8 cellular contexts compared by ENCODE assay signal in the genomic region with DNA sequence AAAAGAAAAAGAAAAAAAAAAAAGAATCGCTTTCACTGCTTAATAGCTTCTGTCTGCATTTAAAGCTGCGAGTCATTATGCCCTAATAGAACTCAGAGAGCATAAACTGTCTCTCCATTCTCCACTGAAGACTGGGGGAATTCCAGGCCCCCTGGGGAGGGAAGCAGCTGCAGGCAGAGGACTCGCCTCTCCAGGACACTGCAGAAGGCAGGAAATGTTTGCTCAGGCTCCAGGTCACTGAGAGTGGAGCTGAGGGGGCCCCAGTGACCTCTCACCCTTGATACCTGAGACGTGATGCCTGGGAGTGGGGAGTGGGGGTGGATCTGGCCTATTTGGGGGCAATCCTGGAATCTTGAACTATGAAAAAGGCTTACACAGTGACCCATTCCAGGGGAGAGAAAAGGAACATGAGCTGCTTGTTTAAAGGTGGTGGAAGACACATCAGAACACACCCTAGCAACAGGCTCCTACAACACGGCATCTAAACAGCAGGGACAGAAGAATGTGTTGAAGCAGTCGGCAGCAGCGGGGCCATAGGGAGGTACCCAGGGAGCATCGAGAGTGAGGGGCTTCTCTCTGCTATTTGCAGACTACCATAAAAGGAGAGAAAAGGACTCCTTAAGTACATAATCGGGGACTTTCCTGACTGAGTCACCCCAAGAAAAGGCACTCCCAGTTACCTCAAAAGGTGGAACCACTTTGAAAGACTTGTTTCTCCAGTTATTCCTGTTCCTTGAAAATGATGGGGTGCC. TPM values are rescaled to one million over a fixed set of nuclear protein-coding genes. Genes with fewer than 3 reads are reported as not detected.
DNase-seq lines count a peak whose midpoint lies in the region; TF ChIP-seq lines count a peak whose summit lies in the region.
"Not testable (repeated sequence)": the region's sequence is repeated elsewhere in the genome, so short reads cannot be mapped to it uniquely, and the experiment has no call there.

No MANE protein-coding gene starts in this region.

- not testable (repeated sequence) for H4K20me1 ChIP-seq in smooth muscle cell (ENCODE audit: low read depth)

- not testable (repeated sequence) for TF ChIP-seq CTCF in Caco-2 (IDR thresholded peaks at IDR 0.05; ENCODE audit: insufficient read depth in 1 of 2, low read depth in 1 of 2, low read length in 1 of 2, severe bottlenecking in 1 of 2, unreplicated experiment in 1 of 2); HEK293 (tag by site-specific recombination; IDR thresholded peaks at IDR 0.05); chondrocyte (IDR thresholded peaks at IDR 0.05); glutamatergic neuron (IDR thresholded peaks at IDR 0.05; ENCODE audit: partially characterized antibody, unreplicated experiment); smooth muscle cell (IDR thresholded peaks at IDR 0.05; ENCODE audit: borderline replicate concordance, insufficient read depth, poor library complexity, severe bottlenecking)

- H3K36me3 ChIP-seq in Caco-2 (ENCODE audit: control insufficient read depth, insufficient read depth, low read length); HEK293 (ENCODE audit: control insufficient read depth in 2 of 2, insufficient read depth in 1 of 2, low read length in 2 of 2); mesodermal cell (ENCODE audit: control insufficient read depth, insufficient read depth, low read length); smooth muscle cell (ENCODE audit: low read depth): not testable (repeated sequence)

- not testable (repeated sequence) for H3K4me3 ChIP-seq in Caco-2 (ENCODE audit: low read depth, low read length); HEK293 (ENCODE audit: low read depth, low read length); mesodermal cell (ENCODE audit: extremely low read depth, insufficient read depth, low read length, poor library complexity, severe bottlenecking); smooth muscle cell

- H3K27ac Mint-ChIP-seq in Caco-2 (ENCODE audit: unreplicated experiment): peak overlapping the region; percentile 97
- peak overlapping the region; percentile 88 for H3K27ac Mint-ChIP-seq in chondrocyte (ENCODE audit: unreplicated experiment)
- peak overlapping the region; percentile 4 for H3K27ac Mint-ChIP-seq in glutamatergic neuron (ENCODE audit: unreplicated experiment)

- CTCF ChIA-PET in Caco-2 (lab: Charles Lee): not testable (repeated sequence)
- CTCF ChIA-PET in HEK293 (lab: Yijun Ruan, JAX): interaction anchor here (0.6 to 0.7 kb wide), 3 partner anchors 348 to 977 kb away, joined by 3 to 5 read pairs (median 5); no protein-coding TSS in a partner anchor

- POLR2A ChIA-PET in Caco-2 (lab: Charles Lee): interaction anchor here (0.6 kb wide), 1 partner anchor 25 kb away, joined by 3 read pairs; no protein-coding TSS in a partner anchor
- POLR2A ChIA-PET in HEK293 (lab: Yijun Ruan, JAX): interaction anchor here (0.6 kb wide), 1 partner anchor 96 kb away, joined by 3 read pairs; no protein-coding TSS in a partner anchor

- not testable (repeated sequence) for H3K27me3 Mint-ChIP-seq in Caco-2 (ENCODE audit: insufficient read depth, unreplicated experiment); chondrocyte (ENCODE audit: low read depth); glutamatergic neuron (ENCODE audit: unreplicated experiment)

- H3K4me1 Mint-ChIP-seq in Caco-2 (ENCODE audit: low read depth, unreplicated experiment): not testable (repeated sequence)
- H3K4me1 Mint-ChIP-seq in chondrocyte (ENCODE audit: low read depth) (peaks cover 55% of the 10 kb centered on the region), glutamatergic neuron (ENCODE audit: low read depth, unreplicated experiment) (peaks cover 12% of the 10 kb centered on the region)

- not testable (repeated sequence) for H3K4me1 ChIP-seq in Caco-2; HEK293 (ENCODE audit: control insufficient read depth, insufficient read depth, low read length)
- H3K4me1 ChIP-seq in mesodermal cell (ENCODE audit: control insufficient read depth, insufficient read depth, low read length, poor library complexity, severe bottlenecking): peaks cover 25% of the 10 kb centered on the region
- peaks cover 11% of the 10 kb centered on the region for H3K4me1 ChIP-seq in smooth muscle cell (ENCODE audit: low read depth)

- H3K27me3 ChIP-seq in Caco-2 (replicated peaks; ENCODE audit: control insufficient read depth, insufficient read depth, low read length); smooth muscle cell (ENCODE audit: low read depth): not testable (repeated sequence)

- intact Hi-C loops in Caco-2 (cut with micrococcal nuclease; ENCODE audit: unreplicated experiment): not testable (repeated sequence)

- not testable (repeated sequence) for H3K9me3 Mint-ChIP-seq in Caco-2 (ENCODE audit: unreplicated experiment); chondrocyte (ENCODE audit: low read depth); glutamatergic neuron (ENCODE audit: unreplicated experiment)

- H3K79me2 ChIP-seq in smooth muscle cell (ENCODE audit: low read depth): peaks cover 17% of the 10 kb centered on the region

- WGBS in mesodermal cell (ENCODE audit: insufficient coverage in 2 of 2), 2 experiments: 0 to 20% methylated on average over 1 of the region's 9 CpGs
- 41% methylated on average over 9 of the region's 9 CpGs for WGBS in smooth muscle cell (ENCODE audit: low lambda C conversion rate)

- peak overlapping the region; percentile 88 for H3K9ac ChIP-seq in smooth muscle cell (ENCODE audit: low read depth)

- not testable (repeated sequence) for H3K36me3 Mint-ChIP-seq in Caco-2 (ENCODE audit: insufficient read depth, unreplicated experiment); chondrocyte (ENCODE audit: low read depth); glutamatergic neuron (ENCODE audit: unreplicated experiment)

- not testable (repeated sequence) for BruUV-seq in Caco-2 (replicated peaks; lab: Mats Ljungman, UMichigan)

- not testable (repeated sequence) for H3K9me3 ChIP-seq in Caco-2; HEK293 (ENCODE audit: control insufficient read depth, insufficient read depth, low read depth, low read length); mesodermal cell (ENCODE audit: control insufficient read depth, low read length); smooth muscle cell (replicated peaks; ENCODE audit: low read depth)

- not testable (repeated sequence) for H3K27ac ChIP-seq in HEK293 (ENCODE audit: extremely low read depth, low read depth, low read length)
- peak overlapping the region; percentile 62 for H3K27ac ChIP-seq in mesodermal cell (ENCODE audit: low read depth, low read length, severe bottlenecking)
- H3K27ac ChIP-seq in smooth muscle cell (ENCODE audit: low read depth): peak overlapping the region; percentile 96

- not testable (repeated sequence) for H3F3A ChIP-seq in smooth muscle cell (ENCODE audit: low read depth)

- H3K4me2 ChIP-seq in smooth muscle cell: peak overlapping the region; percentile 68

- H2AFZ ChIP-seq in smooth muscle cell (ENCODE audit: low read depth): not testable (repeated sequence)

- peak; percentile 52 to 71 for DNase-seq in Caco-2
- DNase-seq in NCI-H2196 (lab: John Stamatoyannopoulos, UW; ENCODE audit: unreplicated experiment): peak; percentile 8
- DNase-seq in T1000 (lab: John Stamatoyannopoulos, UW): peak; percentile 58
- DNase-seq in chondrocyte (ENCODE audit: low spot score); smooth muscle cell (lab: John Stamatoyannopoulos, UW; ENCODE audit: unreplicated experiment): not testable (repeated sequence)
- DNase-seq in glutamatergic neuron: peak; percentile 69

- H3K4me3 Mint-ChIP-seq in Caco-2 (ENCODE audit: unreplicated experiment) (peak overlapping the region; percentile 45), chondrocyte (ENCODE audit: unreplicated experiment) (peak overlapping the region; percentile 9)
- H3K4me3 Mint-ChIP-seq in glutamatergic neuron (ENCODE audit: unreplicated experiment): not testable (repeated sequence)

RNA-seq across cellular contexts. Expression of a gene that starts 26.2 kb away (rescaled TPM):
- total RNA-seq in Caco-2 (2022): not detected in 2 replicates
- 0.94 to 1.1 TPM (median 1.0 TPM) in 3 replicates for total RNA-seq in chondrocyte
- total RNA-seq in glutamatergic neuron (ENCODE audit: unreplicated experiment): not detected
- polyA plus RNA-seq in mesodermal cell (2013, experiment 1 of 2): 0.85 TPM
- polyA plus RNA-seq in mesodermal cell (2013, experiment 2 of 2): not detected
- total RNA-seq in smooth muscle cell: 3.1 and 3.4 TPM in 2 replicates
- 0.23 and 1.4 TPM in 2 replicates for polyA plus RNA-seq in smooth muscle cell

RNA-seq across cellular contexts. Expression of a gene that starts 38.4 kb away (rescaled TPM):
- total RNA-seq in Caco-2 (2022) (12.4 and 16.2 TPM in 2 replicates), chondrocyte (25.5 to 34.2 TPM (median 32.4 TPM) in 3 replicates), glutamatergic neuron (ENCODE audit: unreplicated experiment) (15.9 TPM), smooth muscle cell (20.7 and 27.3 TPM in 2 replicates)
- 20.1 TPM for polyA plus RNA-seq in mesodermal cell (2013, experiment 1 of 2)
- polyA plus RNA-seq in mesodermal cell (2013, experiment 2 of 2): 15.9 TPM
- 29.7 and 43.0 TPM in 2 replicates for polyA plus RNA-seq in smooth muscle cell

RNA-seq across cellular contexts. Expression of a gene that starts 53.8 kb away (rescaled TPM):
- total RNA-seq in Caco-2 (2022): 19.4 and 27.0 TPM in 2 replicates
- 33.6 to 38.2 TPM (median 35.0 TPM) in 3 replicates for total RNA-seq in chondrocyte
- total RNA-seq in glutamatergic neuron (ENCODE audit: unreplicated experiment): 229 TPM
- 38.3 TPM for polyA plus RNA-seq in mesodermal cell (2013, experiment 1 of 2)
- polyA plus RNA-seq in mesodermal cell (2013, experiment 2 of 2): 39.4 TPM
- total RNA-seq in smooth muscle cell: 39.6 and 52.8 TPM in 2 replicates
- polyA plus RNA-seq in smooth muscle cell: 9.2 and 17.9 TPM in 2 replicates

Comparison
In these comparisons a context has a peak if more than half of its experiments do, and no peak if none do; other contexts are left out.
1. H3K27ac Mint-ChIP-seq: peak in every context shown above with its lines; median percentile 97 in Caco-2; 88 in chondrocyte; 4 in glutamatergic neuron.